23 cellular contexts compared by ENCODE assay signal in the genomic region with DNA sequence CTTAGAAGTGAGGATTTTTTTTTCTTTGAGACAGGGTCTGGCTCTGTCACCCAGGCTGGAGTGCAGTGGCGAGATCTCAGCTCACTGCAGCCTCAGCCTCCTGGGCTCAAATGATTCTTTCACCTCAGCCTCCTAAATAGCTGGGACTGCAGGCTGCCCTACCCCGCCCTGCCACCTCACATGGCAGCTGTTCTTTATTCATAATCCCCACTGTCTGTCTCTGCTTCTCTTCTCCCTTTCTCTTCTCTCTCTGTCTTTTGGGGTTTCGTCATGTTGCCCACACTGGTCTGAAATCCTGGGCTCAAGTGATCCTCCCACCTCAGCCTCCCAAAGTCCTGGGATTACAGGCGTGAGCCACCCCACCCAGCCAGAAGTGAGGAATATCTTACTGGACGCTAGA. TPM values are rescaled to one million over a fixed set of nuclear protein-coding genes. Genes with fewer than 3 reads are reported as not detected.
"Had no signal": no experiment of that assay in that cellular context is flagged by ENCODE, and none has a peak within 500 bp of the region (broad histone marks: within the 10 kb centered on the region; RNA-seq: fewer than 3 reads in every experiment).

No MANE protein-coding gene starts in this region.

RNA-seq across cellular contexts. Expression of a gene that starts 21.8 kb away (rescaled TPM):
- total RNA-seq: heart left ventricle; kidney; left lung; liver; lower lobe of right lung; mammary epithelial cell; naive thymus-derived CD8-positive, alpha-beta T cell; neural crest cell; occipital lobe; osteocyte; progenitor cell of endocrine pancreas; pulmonary artery endothelial cell; renal cortical epithelial cell; right atrium auricular region; right lobe of liver; skeletal muscle tissue; subcutaneous adipose tissue; thoracic aorta; ureter; uterus had no signal
- polyA plus RNA-seq: heart left ventricle; immature natural killer cell; liver; mammary epithelial cell; naive thymus-derived CD8-positive, alpha-beta T cell had no signal

RNA-seq across cellular contexts. Expression of a gene that starts 29.5 kb away (rescaled TPM):
- total RNA-seq: heart left ventricle; kidney; left colon; left lung; liver; lower lobe of right lung; mammary epithelial cell; mucosa of descending colon; naive thymus-derived CD8-positive, alpha-beta T cell; neural crest cell; occipital lobe; osteocyte; progenitor cell of endocrine pancreas; pulmonary artery endothelial cell; renal cortical epithelial cell; right atrium auricular region; right lobe of liver; skeletal muscle tissue; subcutaneous adipose tissue; thoracic aorta; ureter; uterus had no signal
- polyA plus RNA-seq: heart left ventricle; immature natural killer cell; liver; mammary epithelial cell; naive thymus-derived CD8-positive, alpha-beta T cell had no signal

RNA-seq across cellular contexts. Expression of a gene that starts 43.1 kb away (rescaled TPM):
- total RNA-seq: heart left ventricle; kidney; left colon; left lung; liver; lower lobe of right lung; mammary epithelial cell; mucosa of descending colon; naive thymus-derived CD8-positive, alpha-beta T cell; neural crest cell; occipital lobe; osteocyte; progenitor cell of endocrine pancreas; pulmonary artery endothelial cell; renal cortical epithelial cell; right atrium auricular region; right lobe of liver; skeletal muscle tissue; subcutaneous adipose tissue; thoracic aorta; ureter; uterus had no signal
- polyA plus RNA-seq: heart left ventricle; immature natural killer cell; liver; mammary epithelial cell; naive thymus-derived CD8-positive, alpha-beta T cell had no signal

RNA-seq across cellular contexts. Expression of a gene that starts 45.6 kb away (rescaled TPM):
- total RNA-seq: heart left ventricle; kidney; left colon; left lung; lower lobe of right lung; mammary epithelial cell; mucosa of descending colon; naive thymus-derived CD8-positive, alpha-beta T cell; neural crest cell; occipital lobe; osteocyte; progenitor cell of endocrine pancreas; pulmonary artery endothelial cell; renal cortical epithelial cell; right atrium auricular region; skeletal muscle tissue; subcutaneous adipose tissue; thoracic aorta; ureter; uterus had no signal
- polyA plus RNA-seq: heart left ventricle; immature natural killer cell; mammary epithelial cell; naive thymus-derived CD8-positive, alpha-beta T cell had no signal

RNA-seq across cellular contexts. Expression of a gene that starts 53.3 kb away (rescaled TPM):
- total RNA-seq: heart left ventricle; kidney; left colon; left lung; liver; lower lobe of right lung; mammary epithelial cell; mucosa of descending colon; naive thymus-derived CD8-positive, alpha-beta T cell; neural crest cell; occipital lobe; osteocyte; progenitor cell of endocrine pancreas; pulmonary artery endothelial cell; renal cortical epithelial cell; right atrium auricular region; right lobe of liver; skeletal muscle tissue; subcutaneous adipose tissue; thoracic aorta; ureter; uterus had no signal
- polyA plus RNA-seq: heart left ventricle; immature natural killer cell; mammary epithelial cell; naive thymus-derived CD8-positive, alpha-beta T cell had no signal
